In genomic region chr11:43732225-43732624, GRCh38 we compare ENCODE assay signal across 2 cellular contexts.
TF ChIP-seq lines count a peak whose summit lies in the region.

No MANE protein-coding gene starts in this region.

TF ChIP-seq in GM23338, 12 proteins besides CTCF, POLR2A, EP300 and RAD21:
- TF ChIP-seq POLR2AphosphoS5 (IDR thresholded peaks at IDR 0.05; ENCODE audit: low read depth), result no peak
- no peak for TF ChIP-seq STAT1 (IDR thresholded peaks at IDR 0.05; ENCODE audit: unreplicated experiment)
- no peak for TF ChIP-seq ZNF114 (CRISPR knock-in tag; IDR thresholded peaks at IDR 0.05)
- TF ChIP-seq, protein P1, sequence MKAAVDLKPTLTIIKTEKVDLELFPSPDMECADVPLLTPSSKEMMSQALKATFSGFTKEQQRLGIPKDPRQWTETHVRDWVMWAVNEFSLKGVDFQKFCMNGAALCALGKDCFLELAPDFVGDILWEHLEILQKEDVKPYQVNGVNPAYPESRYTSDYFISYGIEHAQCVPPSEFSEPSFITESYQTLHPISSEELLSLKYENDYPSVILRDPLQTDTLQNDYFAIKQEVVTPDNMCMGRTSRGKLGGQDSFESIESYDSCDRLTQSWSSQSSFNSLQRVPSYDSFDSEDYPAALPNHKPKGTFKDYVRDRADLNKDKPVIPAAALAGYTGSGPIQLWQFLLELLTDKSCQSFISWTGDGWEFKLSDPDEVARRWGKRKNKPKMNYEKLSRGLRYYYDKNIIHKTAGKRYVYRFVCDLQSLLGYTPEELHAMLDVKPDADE (IDR thresholded peaks at IDR 0.05), result no peak

TF ChIP-seq in K562, 482 proteins besides CTCF, POLR2A, EP300 and RAD21:
- TF ChIP-seq ZNF24 (IDR thresholded peaks at IDR 0.05) (peak; percentile 73), HMBOX1 (IDR thresholded peaks at IDR 0.05) (peak; percentile 89), ZNF384 (IDR thresholded peaks at IDR 0.05; ENCODE audit: low read depth, low read length) (peak; percentile 82), FOSL1 (tag; conservative IDR thresholded peaks at IDR 0.05) (peak; percentile 49; the same call in 1 of the 2 replicates), TEAD1 (CRISPR knock-in tag; IDR thresholded peaks at IDR 0.05) (no peak), FOXJ3 (CRISPR knock-in tag; IDR thresholded peaks at IDR 0.05) (no peak), PHF20 (IDR thresholded peaks at IDR 0.05; ENCODE audit: partially characterized antibody) (no peak), PRDM10 (IDR thresholded peaks at IDR 0.05; ENCODE audit: partially characterized antibody) (peak; percentile 15), EHMT2 (IDR thresholded peaks at IDR 0.05) (0 out of 2 replicates have a peak, but pooled peaks have one; percentile 12), DPF2 (IDR thresholded peaks at IDR 0.05) (0 out of 2 replicates have a peak, but pooled peaks have one; percentile 36), FOXM1 (IDR thresholded peaks at IDR 0.05; ENCODE audit: low read depth) (0 out of 2 replicates have a peak, but pooled peaks have one; percentile 20), FOXM1 (CRISPR knock-in tag; IDR thresholded peaks at IDR 0.05; ENCODE audit: low read depth) (no peak), ATF1 (CRISPR knock-in tag; IDR thresholded peaks at IDR 0.05) (no peak), ATF1 (tag; IDR thresholded peaks at IDR 0.05) (no peak), ZNF592 (IDR thresholded peaks at IDR 0.05) (0 out of 2 replicates have a peak, but pooled peaks have one; percentile 22), JUND (IDR thresholded peaks at IDR 0.05; ENCODE audit: borderline replicate concordance, low read depth, low read length) (0 out of 2 replicates have a peak, but pooled peaks have one; percentile 6), JUND (tag; IDR thresholded peaks at IDR 0.05; ENCODE audit: borderline replicate concordance, low read depth, low read length) (no peak), CBFA2T3 (IDR thresholded peaks at IDR 0.05) (peak; percentile 42)
- TF ChIP-seq, protein P2, sequence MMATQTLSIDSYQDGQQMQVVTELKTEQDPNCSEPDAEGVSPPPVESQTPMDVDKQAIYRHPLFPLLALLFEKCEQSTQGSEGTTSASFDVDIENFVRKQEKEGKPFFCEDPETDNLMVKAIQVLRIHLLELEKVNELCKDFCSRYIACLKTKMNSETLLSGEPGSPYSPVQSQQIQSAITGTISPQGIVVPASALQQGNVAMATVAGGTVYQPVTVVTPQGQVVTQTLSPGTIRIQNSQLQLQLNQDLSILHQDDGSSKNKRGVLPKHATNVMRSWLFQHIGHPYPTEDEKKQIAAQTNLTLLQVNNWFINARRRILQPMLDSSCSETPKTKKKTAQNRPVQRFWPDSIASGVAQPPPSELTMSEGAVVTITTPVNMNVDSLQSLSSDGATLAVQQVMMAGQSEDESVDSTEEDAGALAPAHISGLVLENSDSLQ (IDR thresholded peaks at IDR 0.05), result 0 out of 2 replicates have a peak, but pooled peaks have one; percentile 15
- TF ChIP-seq, protein P3, sequence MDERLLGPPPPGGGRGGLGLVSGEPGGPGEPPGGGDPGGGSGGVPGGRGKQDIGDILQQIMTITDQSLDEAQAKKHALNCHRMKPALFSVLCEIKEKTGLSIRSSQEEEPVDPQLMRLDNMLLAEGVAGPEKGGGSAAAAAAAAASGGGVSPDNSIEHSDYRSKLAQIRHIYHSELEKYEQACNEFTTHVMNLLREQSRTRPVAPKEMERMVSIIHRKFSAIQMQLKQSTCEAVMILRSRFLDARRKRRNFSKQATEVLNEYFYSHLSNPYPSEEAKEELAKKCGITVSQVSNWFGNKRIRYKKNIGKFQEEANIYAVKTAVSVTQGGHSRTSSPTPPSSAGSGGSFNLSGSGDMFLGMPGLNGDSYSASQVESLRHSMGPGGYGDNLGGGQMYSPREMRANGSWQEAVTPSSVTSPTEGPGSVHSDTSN (CRISPR knock-in tag; IDR thresholded peaks at IDR 0.05; ENCODE audit: low read depth), result no peak
- TF ChIP-seq, protein P3 (tag; conservative IDR thresholded peaks at IDR 0.05; ENCODE audit: low read depth), result 0 out of 2 replicates have a peak, but pooled peaks have one; percentile 21
